ENCODE assay signal across 2 cellular contexts in the genomic region with DNA sequence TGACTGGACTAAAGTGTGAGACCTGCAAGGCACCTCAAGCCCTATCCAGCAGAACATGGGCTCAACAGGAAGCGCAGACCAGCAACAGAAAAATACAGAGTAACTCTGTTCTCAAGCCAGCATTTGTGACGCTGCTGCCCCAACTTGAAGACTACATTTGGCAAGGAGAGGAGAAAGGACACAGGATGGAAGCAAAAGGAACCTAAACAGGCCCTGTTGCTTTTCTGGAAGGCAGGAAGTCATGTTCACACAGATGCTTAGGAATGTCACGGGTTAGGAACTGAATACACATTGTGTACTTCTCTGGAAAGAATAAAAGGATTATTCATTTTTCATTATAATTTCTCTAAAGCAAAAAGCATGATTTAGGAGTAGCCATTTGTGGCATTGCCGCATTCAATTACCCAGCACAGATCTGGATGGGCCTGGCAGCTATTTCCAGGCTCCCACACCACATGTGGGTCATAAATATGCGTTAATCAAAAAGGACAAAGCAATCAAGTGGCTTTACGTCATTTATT.
TF ChIP-seq lines count a peak whose summit lies in the region.

No MANE protein-coding gene starts in this region.

TF ChIP-seq in GM23338, 12 proteins besides CTCF, POLR2A, EP300 and RAD21:
- TF ChIP-seq, protein P1, sequence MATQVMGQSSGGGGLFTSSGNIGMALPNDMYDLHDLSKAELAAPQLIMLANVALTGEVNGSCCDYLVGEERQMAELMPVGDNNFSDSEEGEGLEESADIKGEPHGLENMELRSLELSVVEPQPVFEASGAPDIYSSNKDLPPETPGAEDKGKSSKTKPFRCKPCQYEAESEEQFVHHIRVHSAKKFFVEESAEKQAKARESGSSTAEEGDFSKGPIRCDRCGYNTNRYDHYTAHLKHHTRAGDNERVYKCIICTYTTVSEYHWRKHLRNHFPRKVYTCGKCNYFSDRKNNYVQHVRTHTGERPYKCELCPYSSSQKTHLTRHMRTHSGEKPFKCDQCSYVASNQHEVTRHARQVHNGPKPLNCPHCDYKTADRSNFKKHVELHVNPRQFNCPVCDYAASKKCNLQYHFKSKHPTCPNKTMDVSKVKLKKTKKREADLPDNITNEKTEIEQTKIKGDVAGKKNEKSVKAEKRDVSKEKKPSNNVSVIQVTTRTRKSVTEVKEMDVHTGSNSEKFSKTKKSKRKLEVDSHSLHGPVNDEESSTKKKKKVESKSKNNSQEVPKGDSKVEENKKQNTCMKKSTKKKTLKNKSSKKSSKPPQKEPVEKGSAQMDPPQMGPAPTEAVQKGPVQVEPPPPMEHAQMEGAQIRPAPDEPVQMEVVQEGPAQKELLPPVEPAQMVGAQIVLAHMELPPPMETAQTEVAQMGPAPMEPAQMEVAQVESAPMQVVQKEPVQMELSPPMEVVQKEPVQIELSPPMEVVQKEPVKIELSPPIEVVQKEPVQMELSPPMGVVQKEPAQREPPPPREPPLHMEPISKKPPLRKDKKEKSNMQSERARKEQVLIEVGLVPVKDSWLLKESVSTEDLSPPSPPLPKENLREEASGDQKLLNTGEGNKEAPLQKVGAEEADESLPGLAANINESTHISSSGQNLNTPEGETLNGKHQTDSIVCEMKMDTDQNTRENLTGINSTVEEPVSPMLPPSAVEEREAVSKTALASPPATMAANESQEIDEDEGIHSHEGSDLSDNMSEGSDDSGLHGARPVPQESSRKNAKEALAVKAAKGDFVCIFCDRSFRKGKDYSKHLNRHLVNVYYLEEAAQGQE (IDR thresholded peaks at IDR 0.05; ENCODE audit: unreplicated experiment): no peak
- TF ChIP-seq STAT1 (IDR thresholded peaks at IDR 0.05; ENCODE audit: unreplicated experiment) (no peak), CREB1 (CRISPR knock-in tag; IDR thresholded peaks at IDR 0.05; ENCODE audit: low read depth) (no peak), NANOG (IDR thresholded peaks at IDR 0.05; ENCODE audit: borderline replicate concordance) (no peak; the same call in 1 of the 2 replicates), JUNB (IDR thresholded peaks at IDR 0.05; ENCODE audit: unreplicated experiment) (no peak), EZH2 (IDR thresholded peaks at IDR 0.05; ENCODE audit: low read depth, unreplicated experiment) (no peak), POLR2AphosphoS5 (IDR thresholded peaks at IDR 0.05; ENCODE audit: low read depth) (no peak), ZNF114 (CRISPR knock-in tag; IDR thresholded peaks at IDR 0.05) (no peak), ZNF331 (CRISPR knock-in tag; IDR thresholded peaks at IDR 0.05; ENCODE audit: low read depth) (no peak)
- TF ChIP-seq, protein P2, sequence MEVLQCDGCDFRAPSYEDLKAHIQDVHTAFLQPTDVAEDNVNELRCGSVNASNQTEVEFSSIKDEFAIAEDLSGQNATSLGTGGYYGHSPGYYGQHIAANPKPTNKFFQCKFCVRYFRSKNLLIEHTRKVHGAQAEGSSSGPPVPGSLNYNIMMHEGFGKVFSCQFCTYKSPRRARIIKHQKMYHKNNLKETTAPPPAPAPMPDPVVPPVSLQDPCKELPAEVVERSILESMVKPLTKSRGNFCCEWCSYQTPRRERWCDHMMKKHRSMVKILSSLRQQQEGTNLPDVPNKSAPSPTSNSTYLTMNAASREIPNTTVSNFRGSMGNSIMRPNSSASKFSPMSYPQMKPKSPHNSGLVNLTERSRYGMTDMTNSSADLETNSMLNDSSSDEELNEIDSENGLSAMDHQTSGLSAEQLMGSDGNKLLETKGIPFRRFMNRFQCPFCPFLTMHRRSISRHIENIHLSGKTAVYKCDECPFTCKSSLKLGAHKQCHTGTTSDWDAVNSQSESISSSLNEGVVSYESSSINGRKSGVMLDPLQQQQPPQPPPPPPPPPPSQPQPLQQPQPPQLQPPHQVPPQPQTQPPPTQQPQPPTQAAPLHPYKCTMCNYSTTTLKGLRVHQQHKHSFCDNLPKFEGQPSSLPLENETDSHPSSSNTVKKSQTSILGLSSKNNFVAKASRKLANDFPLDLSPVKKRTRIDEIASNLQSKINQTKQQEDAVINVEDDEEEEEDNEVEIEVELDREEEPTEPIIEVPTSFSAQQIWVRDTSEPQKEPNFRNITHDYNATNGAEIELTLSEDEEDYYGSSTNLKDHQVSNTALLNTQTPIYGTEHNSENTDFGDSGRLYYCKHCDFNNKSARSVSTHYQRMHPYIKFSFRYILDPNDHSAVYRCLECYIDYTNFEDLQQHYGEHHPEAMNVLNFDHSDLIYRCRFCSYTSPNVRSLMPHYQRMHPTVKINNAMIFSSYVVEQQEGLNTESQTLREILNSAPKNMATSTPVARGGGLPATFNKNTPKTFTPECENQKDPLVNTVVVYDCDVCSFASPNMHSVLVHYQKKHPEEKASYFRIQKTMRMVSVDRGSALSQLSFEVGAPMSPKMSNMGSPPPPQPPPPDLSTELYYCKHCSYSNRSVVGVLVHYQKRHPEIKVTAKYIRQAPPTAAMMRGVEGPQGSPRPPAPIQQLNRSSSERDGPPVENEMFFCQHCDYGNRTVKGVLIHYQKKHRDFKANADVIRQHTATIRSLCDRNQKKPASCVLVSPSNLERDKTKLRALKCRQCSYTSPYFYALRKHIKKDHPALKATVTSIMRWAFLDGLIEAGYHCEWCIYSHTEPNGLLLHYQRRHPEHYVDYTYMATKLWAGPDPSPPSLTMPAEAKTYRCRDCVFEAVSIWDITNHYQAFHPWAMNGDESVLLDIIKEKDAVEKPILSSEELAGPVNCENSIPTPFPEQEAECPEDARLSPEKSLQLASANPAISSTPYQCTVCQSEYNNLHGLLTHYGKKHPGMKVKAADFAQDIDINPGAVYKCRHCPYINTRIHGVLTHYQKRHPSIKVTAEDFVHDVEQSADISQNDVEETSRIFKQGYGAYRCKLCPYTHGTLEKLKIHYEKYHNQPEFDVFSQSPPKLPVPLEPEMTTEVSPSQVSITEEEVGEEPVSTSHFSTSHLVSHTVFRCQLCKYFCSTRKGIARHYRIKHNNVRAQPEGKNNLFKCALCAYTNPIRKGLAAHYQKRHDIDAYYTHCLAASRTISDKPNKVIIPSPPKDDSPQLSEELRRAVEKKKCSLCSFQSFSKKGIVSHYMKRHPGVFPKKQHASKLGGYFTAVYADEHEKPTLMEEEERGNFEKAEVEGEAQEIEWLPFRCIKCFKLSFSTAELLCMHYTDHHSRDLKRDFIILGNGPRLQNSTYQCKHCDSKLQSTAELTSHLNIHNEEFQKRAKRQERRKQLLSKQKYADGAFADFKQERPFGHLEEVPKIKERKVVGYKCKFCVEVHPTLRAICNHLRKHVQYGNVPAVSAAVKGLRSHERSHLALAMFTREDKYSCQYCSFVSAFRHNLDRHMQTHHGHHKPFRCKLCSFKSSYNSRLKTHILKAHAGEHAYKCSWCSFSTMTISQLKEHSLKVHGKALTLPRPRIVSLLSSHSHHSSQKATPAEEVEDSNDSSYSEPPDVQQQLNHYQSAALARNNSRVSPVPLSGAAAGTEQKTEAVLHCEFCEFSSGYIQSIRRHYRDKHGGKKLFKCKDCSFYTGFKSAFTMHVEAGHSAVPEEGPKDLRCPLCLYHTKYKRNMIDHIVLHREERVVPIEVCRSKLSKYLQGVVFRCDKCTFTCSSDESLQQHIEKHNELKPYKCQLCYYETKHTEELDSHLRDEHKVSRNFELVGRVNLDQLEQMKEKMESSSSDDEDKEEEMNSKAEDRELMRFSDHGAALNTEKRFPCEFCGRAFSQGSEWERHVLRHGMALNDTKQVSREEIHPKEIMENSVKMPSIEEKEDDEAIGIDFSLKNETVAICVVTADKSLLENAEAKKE (CRISPR knock-in tag; IDR thresholded peaks at IDR 0.05): no peak
TF ChIP-seq in GM23338: peak in this region for 0.

TF ChIP-seq in WTC11, 78 proteins besides CTCF, POLR2A, EP300 and RAD21:
- TF ChIP-seq, protein P3, sequence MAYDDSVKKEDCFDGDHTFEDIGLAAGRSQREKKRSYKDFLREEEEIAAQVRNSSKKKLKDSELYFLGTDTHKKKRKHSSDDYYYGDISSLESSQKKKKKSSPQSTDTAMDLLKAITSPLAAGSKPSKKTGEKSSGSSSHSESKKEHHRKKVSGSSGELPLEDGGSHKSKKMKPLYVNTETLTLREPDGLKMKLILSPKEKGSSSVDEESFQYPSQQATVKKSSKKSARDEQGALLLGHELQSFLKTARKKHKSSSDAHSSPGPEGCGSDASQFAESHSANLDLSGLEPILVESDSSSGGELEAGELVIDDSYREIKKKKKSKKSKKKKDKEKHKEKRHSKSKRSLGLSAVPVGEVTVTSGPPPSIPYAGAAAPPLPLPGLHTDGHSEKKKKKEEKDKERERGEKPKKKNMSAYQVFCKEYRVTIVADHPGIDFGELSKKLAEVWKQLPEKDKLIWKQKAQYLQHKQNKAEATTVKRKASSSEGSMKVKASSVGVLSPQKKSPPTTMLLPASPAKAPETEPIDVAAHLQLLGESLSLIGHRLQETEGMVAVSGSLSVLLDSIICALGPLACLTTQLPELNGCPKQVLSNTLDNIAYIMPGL (CRISPR knock-in tag; IDR thresholded peaks at IDR 0.05): no peak
- TF ChIP-seq HMGA2 (CRISPR knock-in tag; IDR thresholded peaks at IDR 0.05) (no peak), SP1 (CRISPR knock-in tag; conservative IDR thresholded peaks at IDR 0.05) (no peak), ETV6 (CRISPR knock-in tag; IDR thresholded peaks at IDR 0.05) (no peak), FOXJ3 (CRISPR knock-in tag; IDR thresholded peaks at IDR 0.05; ENCODE audit: borderline replicate concordance) (no peak)
- TF ChIP-seq, protein P4, sequence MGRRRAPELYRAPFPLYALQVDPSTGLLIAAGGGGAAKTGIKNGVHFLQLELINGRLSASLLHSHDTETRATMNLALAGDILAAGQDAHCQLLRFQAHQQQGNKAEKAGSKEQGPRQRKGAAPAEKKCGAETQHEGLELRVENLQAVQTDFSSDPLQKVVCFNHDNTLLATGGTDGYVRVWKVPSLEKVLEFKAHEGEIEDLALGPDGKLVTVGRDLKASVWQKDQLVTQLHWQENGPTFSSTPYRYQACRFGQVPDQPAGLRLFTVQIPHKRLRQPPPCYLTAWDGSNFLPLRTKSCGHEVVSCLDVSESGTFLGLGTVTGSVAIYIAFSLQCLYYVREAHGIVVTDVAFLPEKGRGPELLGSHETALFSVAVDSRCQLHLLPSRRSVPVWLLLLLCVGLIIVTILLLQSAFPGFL (CRISPR knock-in tag; IDR thresholded peaks at IDR 0.05; ENCODE audit: borderline replicate concordance): no peak
